Comparison of ENCODE assay signal across 2 cellular contexts in genomic region chr15:34828145-34828911, GRCh38.
TF ChIP-seq lines count a peak whose summit lies in the region.

No MANE protein-coding gene starts in this region.

TF ChIP-seq in SK-N-SH, 30 proteins besides CTCF, POLR2A, EP300 and RAD21 (continued from another document):
- TF ChIP-seq USF2 (IDR thresholded peaks at IDR 0.05; ENCODE audit: borderline replicate concordance, low read depth, low read length) (no peak), RCOR1 (IDR thresholded peaks at IDR 0.05; ENCODE audit: low read length) (no peak), IRF3 (IDR thresholded peaks at IDR 0.05; ENCODE audit: low read depth, low read length) (no peak), FOSL2 (IDR thresholded peaks at IDR 0.05; ENCODE audit: borderline replicate concordance, low read depth) (no peak)

TF ChIP-seq in SK-N-SH treated with all-trans-retinoic acid at 6 μM for 48 hours, 23 proteins besides CTCF, POLR2A, EP300 and RAD21 (continued from another document):
- TF ChIP-seq TSHZ2 (CRISPR knock-in tag; IDR thresholded peaks at IDR 0.05): no peak
- TF ChIP-seq CREB5 (CRISPR knock-in tag; IDR thresholded peaks at IDR 0.05; ENCODE audit: low read depth): no peak
- TF ChIP-seq ESRRG (CRISPR knock-in tag; IDR thresholded peaks at IDR 0.05): no peak
- no peak for TF ChIP-seq CSRNP3 (CRISPR knock-in tag; IDR thresholded peaks at IDR 0.05)
- no peak for TF ChIP-seq ZNF70 (CRISPR knock-in tag; IDR thresholded peaks at IDR 0.05)
- no peak for TF ChIP-seq OSR1 (CRISPR knock-in tag; IDR thresholded peaks at IDR 0.05)
- no peak for TF ChIP-seq PPARA (CRISPR knock-in tag; IDR thresholded peaks at IDR 0.05; ENCODE audit: borderline replicate concordance)
- TF ChIP-seq TCF4 (CRISPR knock-in tag; IDR thresholded peaks at IDR 0.05; ENCODE audit: borderline replicate concordance): no peak
- TF ChIP-seq SNAI2 (CRISPR knock-in tag; IDR thresholded peaks at IDR 0.05): no peak
- no peak for TF ChIP-seq ZFP3 (CRISPR knock-in tag; IDR thresholded peaks at IDR 0.05)
- TF ChIP-seq GLIS3 (CRISPR knock-in tag; IDR thresholded peaks at IDR 0.05): no peak
- TF ChIP-seq PATZ1 (CRISPR knock-in tag; IDR thresholded peaks at IDR 0.05; ENCODE audit: borderline replicate concordance): no peak
- TF ChIP-seq ISL1 (CRISPR knock-in tag; IDR thresholded peaks at IDR 0.05): no peak
